13 cellular contexts compared by ENCODE assay signal in genomic region chr20:26276811-26277210, GRCh38.
DNase-seq lines count a peak whose midpoint lies in the region; ATAC-seq, FAIRE-seq and TF ChIP-seq lines count a peak whose summit lies in the region.
"Had no signal": no experiment of that assay in that cellular context is flagged by ENCODE, and none has a peak within 500 bp of the region (broad histone marks: within the 10 kb centered on the region; RNA-seq: fewer than 3 reads in every experiment).

No MANE protein-coding gene starts in this region.

- H3K79me2 ChIP-seq in osteoblast (ENCODE audit: insufficient read depth, low read length): no peaks in the 10 kb centered on the region

- ATAC-seq in activated CD4-positive, CD25-positive, alpha-beta regulatory T cell treated with anti-CD3 and anti-CD28 coated beads, Interleukin-2, amount 50 U/mL, for 24 hours: no peak
- no peak for ATAC-seq in omental fat pad (ENCODE audit: low FRiP score)
- ATAC-seq: natural killer cell treated with Interleukin-12 subunit alpha and Interleukin-12 subunit beta and Interleukin-15 and Interleukin-18, amount 100 ng/mL, for 72 hours had no signal

- no peaks in the 10 kb centered on the region for H3K27me3 ChIP-seq in MG63
- no peaks in the 10 kb centered on the region for H3K27me3 ChIP-seq in osteoblast (ENCODE audit: insufficient read depth, low read length)
- H3K27me3 ChIP-seq: transverse colon had no signal

- DNase-seq in DMS79 treated with DMSO at 0.1 percent for 48 hours (lab: John Stamatoyannopoulos, UW) (peak; percentile 34), MG63 (peak; percentile 4), cardiac fibroblast (ENCODE audit: low read depth in 2 of 2) (peak; percentile 4 to 7), osteoblast (ENCODE audit: insufficient read length, low spot score, missing footprints) (peak; percentile 69), frontal cortex (ENCODE audit: low spot score in 2 of 2) (no peak), omental fat pad (ENCODE audit: low spot score) (no peak)
- DNase-seq: activated CD8-positive, alpha-beta memory T cell treated with anti-CD3 and anti-CD28 coated beads for 24 hours; cortex of kidney; NCI-H1930; PC-9; transverse colon had no signal

- TF ChIP-seq CTCF in cardiac fibroblast (IDR thresholded peaks at IDR 0.05; ENCODE audit: low read depth, low read length): no peak
- no peak for TF ChIP-seq CTCF in osteoblast (IDR thresholded peaks at IDR 0.05; ENCODE audit: extremely low read depth, low read depth, low read length)
- TF ChIP-seq CTCF in omental fat pad (IDR thresholded peaks at IDR 0.05): no peak

- no peak overlapping the region for H3K27ac ChIP-seq in osteoblast (ENCODE audit: low read depth, low read length)
- H3K27ac ChIP-seq: PC-9, transverse colon had no signal

- peak overlapping the region; percentile 76 for H2AFZ ChIP-seq in osteoblast (ENCODE audit: low read length)
- H2AFZ ChIP-seq: PC-9 had no signal

- H3K4me3 ChIP-seq in MG63: no peak overlapping the region
- H3K4me3 ChIP-seq in cardiac fibroblast (replicated peaks in 1 of 2; ENCODE audit: low read depth in 2 of 2, low read length in 2 of 2): no peak overlapping the region
- peak overlapping the region; percentile 45 for H3K4me3 ChIP-seq in osteoblast (ENCODE audit: insufficient read depth, low read length)
- H3K4me3 ChIP-seq: PC-9, transverse colon had no signal

- H3K9me3 ChIP-seq in MG63: no peaks in the 10 kb centered on the region
- H3K9me3 ChIP-seq in osteoblast (ENCODE audit: low read depth, low read length): no peaks in the 10 kb centered on the region
- H3K9me3 ChIP-seq: transverse colon had no signal

- no peak for FAIRE-seq in frontal cortex (lab: Jason Lieb, UNC)

- peak overlapping the region; percentile 51 for H3K4me2 ChIP-seq in osteoblast (ENCODE audit: insufficient read depth, low read length)
- H3K4me2 ChIP-seq: PC-9 had no signal

- no peaks in the 10 kb centered on the region for H3K4me1 ChIP-seq in osteoblast (ENCODE audit: insufficient read depth, low read length)
- H3K4me1 ChIP-seq: transverse colon had no signal

- H4K20me1 ChIP-seq in osteoblast (ENCODE audit: insufficient read depth, low read length): no peaks in the 10 kb centered on the region

- H3K36me3 ChIP-seq in MG63 (no peaks in the 10 kb centered on the region), osteoblast (ENCODE audit: insufficient read depth, low read length) (no peaks in the 10 kb centered on the region)
- H3K36me3 ChIP-seq: transverse colon had no signal

Comparison
In these comparisons a context has a peak if more than half of its experiments do, and no peak if none do; other contexts are left out.
1. DNase-seq: peak in DMS79 treated with DMSO at 0.1 percent for 48 hours (single experiment), MG63 (single experiment), cardiac fibroblast (2 of 2) and osteoblast (single experiment); none in frontal cortex (0 of 2) and omental fat pad (single experiment).